8 cellular contexts compared by ENCODE assay signal in genomic region chr17:15261063-15261817, GRCh38. TPM values are rescaled to one million over a fixed set of nuclear protein-coding genes. Genes with fewer than 3 reads are reported as not detected.
DNase-seq lines count a peak whose midpoint lies in the region; ATAC-seq and TF ChIP-seq lines count a peak whose summit lies in the region.

No MANE protein-coding gene starts in this region.

- H3K4me3 ChIP-seq in PC-9 (no peak overlapping the region), right lobe of liver (peak overlapping the region; percentile 45 to 54 (median 50))

- DNase-seq in GM13976 (ENCODE audit: low spot score) (peak; percentile 34), PC-9 (no peak), dermis microvascular lymphatic vessel endothelial cell (ENCODE audit: low read depth in 2 of 2) (peak; percentile 39 to 78), right lobe of liver (peak in 2 of 3 donors; percentile 37 to 49), substantia nigra (lab: John Stamatoyannopoulos, UW) (peak in 43 of 49 donors; percentile 24 to 84 (median 64))
- DNase-seq in activated CD4-positive, CD25-positive, alpha-beta regulatory T cell treated with anti-CD3 and anti-CD28 coated beads, Interleukin-2, amount 50 U/mL, for 72 hours: no peak

- H4K20me1 ChIP-seq in PC-9 (ENCODE audit: insufficient read depth): no peaks in the 10 kb centered on the region

- BruUV-seq in PC-9 (replicated peaks; lab: Mats Ljungman, UMichigan): no TSS peak

- no peak overlapping the region for H2AFZ ChIP-seq in PC-9

- in situ Hi-C loops in GM13976 (cut with MboI; ENCODE audit: low sequenced_read_pairs, unreplicated experiment): no loop called here

- no peak for TF ChIP-seq POLR2A in right lobe of liver (IDR thresholded peaks at IDR 0.05)

- no peaks in the 10 kb centered on the region for H3K9me2 ChIP-seq in PC-9 (ENCODE audit: insufficient read depth)

- TF ChIP-seq CTCF in GM13976 (IDR thresholded peaks at IDR 0.05; ENCODE audit: borderline replicate concordance, control extremely low read depth, extremely low read depth, insufficient read depth, missing control alignments) (no peak), PC-9 (conservative IDR thresholded peaks at IDR 0.05) (no peak), right lobe of liver (IDR thresholded peaks at IDR 0.05) (no peak)

- intact Hi-C loops in PC-9 (cut with micrococcal nuclease; ENCODE audit: unreplicated experiment): loop anchor here (10.0 kb wide), 1 partner anchor 394 kb away; no protein-coding TSS in a partner anchor
- intact Hi-C loops in right lobe of liver (cut with DNase I): loop anchor here in 1 of 2 donors (10.0 kb wide), 1 partner anchor 244 kb away; no protein-coding TSS in a partner anchor

- H3K4me1 ChIP-seq in PC-9 (replicated peaks; ENCODE audit: insufficient read depth) (no peaks in the 10 kb centered on the region), right lobe of liver (peaks cover 0 to 7% (median 0%) of the 10 kb centered on the region in 4 donors)

- no peaks in the 10 kb centered on the region for H3K36me3 ChIP-seq in PC-9 (ENCODE audit: low read depth)
- H3K36me3 ChIP-seq in right lobe of liver: no peaks in the 10 kb centered on the region

- no peaks in the 10 kb centered on the region for H3K9me3 ChIP-seq in PC-9 (ENCODE audit: insufficient read depth, low read depth)
- no peaks in the 10 kb centered on the region for H3K9me3 ChIP-seq in right lobe of liver

- no peaks in the 10 kb centered on the region for H3F3A ChIP-seq in PC-9 (ENCODE audit: insufficient read depth, low read depth)

- ATAC-seq in right lobe of liver: peak; percentile 6 to 22 (median 13)
- no peak for ATAC-seq in HG03280 (IDR thresholded peaks at IDR 0.05; ENCODE audit: unreplicated experiment)
- ATAC-seq in HG02970 (IDR thresholded peaks at IDR 0.05; ENCODE audit: low FRiP score, unreplicated experiment): no peak

- H3K27ac ChIP-seq in PC-9: no peak overlapping the region
- peak overlapping the region; percentile 44 to 83 (median 58) for H3K27ac ChIP-seq in right lobe of liver
- H3K27ac ChIP-seq in substantia nigra (ENCODE audit: low read depth, low read length, poor library complexity, severe bottlenecking): peak overlapping the region; percentile 98

- WGBS in right lobe of liver (ENCODE audit: insufficient coverage, low coverage, low lambda C conversion rate, missing lambda C conversion rate): 5% methylated on average over 26 of the region's 40 CpGs

- POLR2A ChIA-PET in PC-9 (lab: Charles Lee; ENCODE audit: unreplicated experiment): no interaction called here

- peak overlapping the region; percentile 67; the same call in 1 of the 2 replicates for H3K4me2 ChIP-seq in PC-9

- CTCF ChIA-PET in PC-9 (lab: Charles Lee): no interaction called here

- H3K79me2 ChIP-seq in PC-9 (ENCODE audit: low read depth): no peaks in the 10 kb centered on the region

- H3K27me3 ChIP-seq in PC-9 (ENCODE audit: insufficient read depth, low read depth) (0 out of 2 replicates have a peak, but pooled peaks cover 10% of the 10 kb centered on the region), right lobe of liver (no peaks in the 10 kb centered on the region)

RNA-seq across cellular contexts. Expression of gene PMP22, which starts 3.9 kb away (rescaled TPM):
- total RNA-seq in PC-9 (2021) (2.6 and 3.1 TPM in 2 replicates), dermis microvascular lymphatic vessel endothelial cell (30.8 and 40.2 TPM in 2 replicates), right lobe of liver (1 to 10 TPM; 3.0 to 9.2 (median 6.9) TPM)

Comparison
In these comparisons a context has a peak if more than half of its experiments do, and no peak if none do; other contexts are left out.
1. DNase-seq: peak in GM13976 (single experiment), dermis microvascular lymphatic vessel endothelial cell (2 of 2), right lobe of liver (2 of 3) and substantia nigra (43 of 49); none in PC-9 (0 of 2) and activated CD4-positive, CD25-positive, alpha-beta regulatory T cell treated with anti-CD3 and anti-CD28 coated beads, Interleukin-2, amount 50 U/mL, for 72 hours (single experiment).
2. ATAC-seq: peak in right lobe of liver (4 of 4); none in HG03280 (single experiment) and HG02970 (single experiment).